Comparison of ENCODE assay signal across 8 cellular contexts in genomic region chr2:241609859-241610793, GRCh38. TPM values are rescaled to one million over a fixed set of nuclear protein-coding genes. Genes with fewer than 3 reads are reported as not detected.
DNase-seq lines count a peak whose midpoint lies in the region; ATAC-seq and TF ChIP-seq lines count a peak whose summit lies in the region.

No MANE protein-coding gene starts in this region.

- no peaks in the 10 kb centered on the region for H3K36me3 Mint-ChIP-seq in neural crest cell (ENCODE audit: low read depth)

- peaks cover 13% of the 10 kb centered on the region for H3K36me3 ChIP-seq in OCI-LY1 (ENCODE audit: insufficient read depth, low read length)

- peak; percentile 56 for TF ChIP-seq POLR2A in GM19099 (IDR thresholded peaks at IDR 0.05; ENCODE audit: extremely low read depth, insufficient read length, low read depth)

- H3K9me3 ChIP-seq in OCI-LY1 (ENCODE audit: low read length), result no peaks in the 10 kb centered on the region

- H3K79me2 ChIP-seq in OCI-LY1 (ENCODE audit: insufficient read depth, low read length), result no peaks in the 10 kb centered on the region

- DNase-seq in ACHN, result peak; percentile 94
- DNase-seq in activated effector memory CD4-positive, alpha-beta T cell treated with Interleukin-2 at 50 U/mL for 16 hours, result peak; percentile 88
- peak; percentile 87 for DNase-seq in fibroblast of villous mesenchyme (ENCODE audit: low read depth)
- DNase-seq in neural crest cell (ENCODE audit: low read depth, low spot score), result peak; percentile 77
- peak; percentile 91 to 93 for DNase-seq in stimulated activated naive CD8-positive, alpha-beta T cell treated with anti-CD3 and anti-CD28 coated beads, Interleukin-15, amount 100 ng/mL, for 72 hours

- H3K27me3 ChIP-seq in OCI-LY1 (ENCODE audit: insufficient read depth, low read length), result no peaks in the 10 kb centered on the region

- H3K27ac ChIP-seq in OCI-LY1 (ENCODE audit: low read depth, low read length, poor library complexity, severe bottlenecking), result peak overlapping the region; percentile 14

- no peak overlapping the region for H3K27ac Mint-ChIP-seq in neural crest cell (ENCODE audit: unreplicated experiment)
- H3K27ac Mint-ChIP-seq in stimulated activated naive CD8-positive, alpha-beta T cell treated with anti-CD3 and anti-CD28 coated beads, Interleukin-15, amount 100 ng/mL, for 72 hours, result peak overlapping the region; percentile 41 to 74

- peak overlapping the region; percentile 92 for H3K4me2 ChIP-seq in OCI-LY1 (ENCODE audit: low read length)

- H3K4me3 ChIP-seq in OCI-LY1 (ENCODE audit: low read depth, low read length, poor library complexity, severe bottlenecking) (peak overlapping the region; percentile 69), fibroblast of villous mesenchyme (ENCODE audit: low read depth, low read length) (peak overlapping the region; percentile 60)

- no peaks in the 10 kb centered on the region for H3F3A ChIP-seq in OCI-LY1 (ENCODE audit: insufficient read depth, low read length)

- no peak overlapping the region for H2AFZ ChIP-seq in OCI-LY1 (ENCODE audit: low read length)

- no peak overlapping the region for H3K4me3 Mint-ChIP-seq in neural crest cell
- H3K4me3 Mint-ChIP-seq in stimulated activated naive CD8-positive, alpha-beta T cell treated with anti-CD3 and anti-CD28 coated beads, Interleukin-15, amount 100 ng/mL, for 72 hours, result peak overlapping the region; percentile 70 to 87

- H3K9ac ChIP-seq in OCI-LY1 (ENCODE audit: low read length), result peak overlapping the region; percentile 74

- peaks cover 14% of the 10 kb centered on the region for H3K4me1 ChIP-seq in OCI-LY1 (ENCODE audit: insufficient read depth, low read length, severe bottlenecking)

- H4K20me1 ChIP-seq in OCI-LY1 (ENCODE audit: insufficient read depth, low read length), result no peaks in the 10 kb centered on the region

- peak; percentile 94 for ATAC-seq in HG03354 (IDR thresholded peaks at IDR 0.05; ENCODE audit: poor library complexity, severe bottlenecking, unreplicated experiment)
- peak; percentile 98 for ATAC-seq in stimulated activated naive CD8-positive, alpha-beta T cell treated with anti-CD3 and anti-CD28 coated beads, Interleukin-15, amount 100 ng/mL, for 72 hours

- H3K27me3 Mint-ChIP-seq in neural crest cell (ENCODE audit: low read depth), result no peaks in the 10 kb centered on the region
- H3K27me3 Mint-ChIP-seq in stimulated activated naive CD8-positive, alpha-beta T cell treated with anti-CD3 and anti-CD28 coated beads, Interleukin-15, amount 100 ng/mL, for 72 hours, result no peaks in the 10 kb centered on the region

- no peaks in the 10 kb centered on the region for H3K9me3 Mint-ChIP-seq in neural crest cell
- H3K9me3 Mint-ChIP-seq in stimulated activated naive CD8-positive, alpha-beta T cell treated with anti-CD3 and anti-CD28 coated beads, Interleukin-15, amount 100 ng/mL, for 72 hours, result no peaks in the 10 kb centered on the region

- H3K4me1 Mint-ChIP-seq in neural crest cell, result peaks cover 31% of the 10 kb centered on the region
- peaks cover 22% of the 10 kb centered on the region for H3K4me1 Mint-ChIP-seq in stimulated activated naive CD8-positive, alpha-beta T cell treated with anti-CD3 and anti-CD28 coated beads, Interleukin-15, amount 100 ng/mL, for 72 hours

- no peaks in the 10 kb centered on the region for H3K9me2 ChIP-seq in OCI-LY1 (ENCODE audit: low read depth, low read length)

- in situ Hi-C loops in ACHN (cut with HindIII; ENCODE audit: low pct_ligation_motif_present, low pct_unique_long_range_greater_than_20kb, low sequenced_read_pairs), result no loop called here

- peak; percentile 61 for TF ChIP-seq CTCF in OCI-LY1 (IDR thresholded peaks at IDR 0.05; ENCODE audit: low read length)
- peak; percentile 59 for TF ChIP-seq CTCF in fibroblast of villous mesenchyme (IDR thresholded peaks at IDR 0.05; ENCODE audit: insufficient read depth, low read depth, low read length)
- peak; percentile 66 for TF ChIP-seq CTCF in neural crest cell (conservative IDR thresholded peaks at IDR 0.05)

RNA-seq across cellular contexts. Expression of gene THAP4, which starts 26.8 kb away (rescaled TPM):
- total RNA-seq in fibroblast of villous mesenchyme, result 35.4 and 36.7 TPM in 2 replicates
- 59.1 and 60.9 TPM in 2 replicates for total RNA-seq in neural crest cell

RNA-seq across cellular contexts. Expression of gene ATG4B, which starts 27.4 kb away (rescaled TPM):
- 36.7 and 47.1 TPM in 2 replicates for total RNA-seq in fibroblast of villous mesenchyme
- 112 TPM in 2 replicates for total RNA-seq in neural crest cell

RNA-seq across cellular contexts. Expression of gene BOK, which starts 51.6 kb away (rescaled TPM):
- total RNA-seq in fibroblast of villous mesenchyme, result 42.2 and 54.0 TPM in 2 replicates
- total RNA-seq in neural crest cell, result 6.9 and 8.7 TPM in 2 replicates

Comparison
In these comparisons a context has a peak if more than half of its experiments do, and no peak if none do; other contexts are left out.
1. Peak in every context shown above with its lines: DNase-seq, ATAC-seq, H3K4me3 ChIP-seq and H3K27ac ChIP-seq.